In genomic region chr2:10452334-10452733, GRCh38 we compare ENCODE assay signal across 1 cellular context.
TF ChIP-seq lines count a peak whose summit lies in the region.

No MANE protein-coding gene starts in this region.

TF ChIP-seq in HepG2, 621 proteins besides CTCF, POLR2A, EP300 and RAD21 (continued from another document and continues in another):
- peak; percentile 81 for TF ChIP-seq ARID5B (CRISPR knock-in tag; IDR thresholded peaks at IDR 0.05)
- TF ChIP-seq ZMAT5 (CRISPR knock-in tag; IDR thresholded peaks at IDR 0.05; ENCODE audit: borderline replicate concordance, low read depth): no peak
- TF ChIP-seq YEATS2 (CRISPR knock-in tag; IDR thresholded peaks at IDR 0.05; ENCODE audit: borderline replicate concordance): peak; percentile 71; the same call in 1 of the 2 replicates
- no peak for TF ChIP-seq ZNF142 (CRISPR knock-in tag; IDR thresholded peaks at IDR 0.05)
- no peak for TF ChIP-seq PRMT3 (CRISPR knock-in tag; IDR thresholded peaks at IDR 0.05; ENCODE audit: borderline replicate concordance, low read depth)
- TF ChIP-seq MAX (IDR thresholded peaks at IDR 0.05): peak; percentile 57; the same call in 1 of the 2 replicates
- no peak for TF ChIP-seq ZNF230 (CRISPR knock-in tag; IDR thresholded peaks at IDR 0.05)
- TF ChIP-seq MEF2D (CRISPR knock-in tag; IDR thresholded peaks at IDR 0.05): 0 out of 2 replicates have a peak, but pooled peaks have one; percentile 14
- TF ChIP-seq REPIN1 (CRISPR knock-in tag; IDR thresholded peaks at IDR 0.05; ENCODE audit: borderline replicate concordance, low read depth): 0 out of 2 replicates have a peak, but pooled peaks have one; percentile 24
- TF ChIP-seq FIP1L1 (IDR thresholded peaks at IDR 0.05; ENCODE audit: borderline replicate concordance, insufficient read depth, low read depth, low read length): no peak
- TF ChIP-seq MIER2 (CRISPR knock-in tag; IDR thresholded peaks at IDR 0.05): no peak
- TF ChIP-seq TEAD2 (CRISPR knock-in tag; IDR thresholded peaks at IDR 0.05): no peak
- no peak for TF ChIP-seq JUN (CRISPR knock-in tag; IDR thresholded peaks at IDR 0.05)
- TF ChIP-seq RBM22 (optimal IDR thresholded peaks at IDR 0.05; ENCODE audit: low read length): no peak
- TF ChIP-seq KDM3A (CRISPR knock-in tag; IDR thresholded peaks at IDR 0.05; ENCODE audit: low read depth): no peak
- TF ChIP-seq ISL2 (CRISPR knock-in tag; IDR thresholded peaks at IDR 0.05): no peak; the same call in 1 of the 2 replicates
- no peak for TF ChIP-seq MTA1 (CRISPR knock-in tag; IDR thresholded peaks at IDR 0.05; ENCODE audit: borderline replicate concordance)
- TF ChIP-seq CCDC6 (CRISPR knock-in tag; IDR thresholded peaks at IDR 0.05): no peak
- peak; percentile 83 for TF ChIP-seq CEBPG (CRISPR knock-in tag; IDR thresholded peaks at IDR 0.05)
- no peak for TF ChIP-seq ZMYM4 (CRISPR knock-in tag; IDR thresholded peaks at IDR 0.05)
- TF ChIP-seq ZBTB14 (CRISPR knock-in tag; IDR thresholded peaks at IDR 0.05): no peak
- TF ChIP-seq TOE1 (CRISPR knock-in tag; IDR thresholded peaks at IDR 0.05): no peak
- no peak for TF ChIP-seq AFF4 (CRISPR knock-in tag; IDR thresholded peaks at IDR 0.05)
- TF ChIP-seq ZNF280D (CRISPR knock-in tag; IDR thresholded peaks at IDR 0.05): no peak
- no peak for TF ChIP-seq DZIP1 (CRISPR knock-in tag; IDR thresholded peaks at IDR 0.05)
- 0 out of 2 replicates have a peak, but pooled peaks have one; percentile 56 for TF ChIP-seq ZNF350 (CRISPR knock-in tag; IDR thresholded peaks at IDR 0.05; ENCODE audit: borderline replicate concordance, low read depth)
- no peak for TF ChIP-seq ZNF788 (CRISPR knock-in tag; IDR thresholded peaks at IDR 0.05; ENCODE audit: borderline replicate concordance)
- TF ChIP-seq XRCC5 (optimal IDR thresholded peaks at IDR 0.05; ENCODE audit: low read length): peak; percentile 51
- TF ChIP-seq ZBTB37 (CRISPR knock-in tag; IDR thresholded peaks at IDR 0.05): no peak
- TF ChIP-seq SRSF1 (optimal IDR thresholded peaks at IDR 0.05; ENCODE audit: low read depth, low read length): no peak
- no peak for TF ChIP-seq ZSCAN30 (CRISPR knock-in tag; IDR thresholded peaks at IDR 0.05)
